In the genomic region with DNA sequence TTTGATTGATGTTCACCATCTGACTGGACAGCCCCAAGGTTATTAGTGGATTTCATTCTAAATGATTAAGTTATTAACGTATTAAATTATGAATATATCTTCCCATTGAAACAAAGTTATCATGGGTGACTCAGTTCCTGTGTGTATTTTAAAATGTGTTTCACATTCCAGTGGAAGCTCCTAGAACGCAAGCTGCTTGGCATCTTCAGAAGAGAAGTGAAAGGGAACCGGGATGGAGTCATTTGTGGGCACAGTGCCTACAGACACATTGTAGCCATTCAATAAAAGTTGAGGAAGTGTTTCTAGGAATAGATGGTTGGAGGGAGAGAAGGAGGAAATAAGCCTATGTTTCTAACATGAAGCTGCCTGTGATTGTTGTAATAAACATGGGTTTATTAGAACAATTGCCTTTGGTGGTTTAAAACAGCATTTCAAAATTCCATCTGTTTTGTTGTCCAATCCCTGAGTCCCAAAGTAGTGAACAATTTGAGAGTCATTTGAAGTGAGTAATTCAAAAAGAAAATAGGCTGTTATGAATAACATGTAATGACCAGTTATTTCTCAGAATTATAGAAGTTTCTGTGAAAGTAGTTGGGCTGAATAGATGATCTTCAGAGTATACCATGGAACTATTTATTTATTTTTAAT, we compare ENCODE assay signal across 11 cellular contexts.
DNase-seq lines count a peak whose midpoint lies in the region; ATAC-seq and TF ChIP-seq lines count a peak whose summit lies in the region.
"Had no signal": no experiment of that assay in that cellular context is flagged by ENCODE, and none has a peak within 500 bp of the region (broad histone marks: within the 10 kb centered on the region; RNA-seq: fewer than 3 reads in every experiment).

No MANE protein-coding gene starts in this region.

- intact Hi-C loops in PC-3 (cut with micrococcal nuclease), result loop anchor here (2.0 to 5.0 kb wide), 4 partner anchors 13 to 138 kb away; no protein-coding TSS in a partner anchor
- intact Hi-C loops in activated CD4-positive, alpha-beta T cell treated with anti-CD3 and anti-CD28 coated beads, Interleukin-2, amount 10 ng/mL, durations not matched to agents 24 days and 14 days (cut with micrococcal nuclease), result no loop called here

- H3K4me2 ChIP-seq in PC-3 (ENCODE audit: low read length) (peak overlapping the region; percentile 68), fibroblast of lung (ENCODE audit: extremely low read depth, insufficient read depth, low read length) (peak overlapping the region; percentile 40)

- H3K4me3 ChIP-seq in PC-3 (ENCODE audit: low read length) (peak overlapping the region; percentile 28; the same call in 1 of the 2 replicates), fibroblast of lung (replicated peaks in 1 of 4; ENCODE audit: control extremely low read depth in 1 of 4, insufficient read depth in 1 of 4, low read depth in 3 of 4, low read length in 4 of 4) (no peak overlapping the region)
- H3K4me3 ChIP-seq: breast epithelium had no signal

- H3K27me3 Mint-ChIP-seq in activated CD4-positive, alpha-beta T cell treated with anti-CD3 and anti-CD28 coated beads, Interleukin-2, amount 10 ng/mL, durations not matched to agents 24 days and 14 days, result no peaks in the 10 kb centered on the region

- H3K9me3 Mint-ChIP-seq in activated CD4-positive, alpha-beta T cell treated with anti-CD3 and anti-CD28 coated beads, Interleukin-2, amount 10 ng/mL, durations not matched to agents 24 days and 14 days, result no peaks in the 10 kb centered on the region

- H3K27ac ChIP-seq in PC-3 (ENCODE audit: low read length) (peak overlapping the region; percentile 76), fibroblast of lung (ENCODE audit: insufficient read depth, low read length) (peak overlapping the region; percentile 88)
- H3K27ac ChIP-seq: breast epithelium had no signal

- BruUV-seq in PC-3 (replicated peaks; lab: Mats Ljungman, UMichigan), result no TSS peak

- H3K4me1 ChIP-seq in PC-3 (ENCODE audit: insufficient read depth, low read length) (peaks cover 27% of the 10 kb centered on the region), fibroblast of lung (ENCODE audit: control insufficient read depth, extremely low read depth, insufficient read depth, low read length) (peaks cover 16% of the 10 kb centered on the region)
- H3K4me1 ChIP-seq: breast epithelium had no signal

- no peak overlapping the region for H3K9ac ChIP-seq in PC-3 (ENCODE audit: low read length)
- H3K9ac ChIP-seq in fibroblast of lung (ENCODE audit: insufficient read depth, low read length), result no peak overlapping the region

- no peaks in the 10 kb centered on the region for H3K4me1 Mint-ChIP-seq in activated CD4-positive, alpha-beta T cell treated with anti-CD3 and anti-CD28 coated beads, Interleukin-2, amount 10 ng/mL, durations not matched to agents 24 days and 14 days

- ATAC-seq in PC-3 (peak; percentile 94), omental fat pad (ENCODE audit: low FRiP score) (peak; percentile 90), HG02571 (IDR thresholded peaks at IDR 0.05; ENCODE audit: unreplicated experiment) (no peak)

- POLR2A ChIA-PET in PC-3 (lab: Charles Lee; ENCODE audit: unreplicated experiment), result interaction anchor here (0.7 kb wide), 1 partner anchor 19 kb away, joined by 17 read pairs; no protein-coding TSS in a partner anchor

- H3K9me3 ChIP-seq in PC-3 (ENCODE audit: low read length), result no peaks in the 10 kb centered on the region
- H3K9me3 ChIP-seq in fibroblast of lung (ENCODE audit: control insufficient read depth, insufficient read depth, low read depth, low read length), result no peaks in the 10 kb centered on the region
- H3K9me3 ChIP-seq: breast epithelium had no signal

- peak; percentile 58 for DNase-seq in Ammon's horn (ENCODE audit: low spot score)
- DNase-seq in PC-3, result peak; percentile 94
- peak; percentile 94 for DNase-seq in fibroblast of lung (ENCODE audit: low read depth in 2 of 2)
- DNase-seq in omental fat pad (ENCODE audit: low spot score), result no peak
- DNase-seq in inferior parietal cortex (ENCODE audit: extremely low spot score), result no peak
- no peak for DNase-seq in activated CD4-positive, alpha-beta T cell treated with anti-CD3 and anti-CD28 coated beads, Interleukin-2, amount 10 ng/mL, durations not matched to agents 24 days and 14 days
- DNase-seq in activated CD4-positive, alpha-beta T cell treated with anti-CD3 and anti-CD28 coated beads for 4 hours, result no peak
- DNase-seq: DMS79, NCI-H1048 had no signal

- no peaks in the 10 kb centered on the region for H3F3A ChIP-seq in PC-3 (ENCODE audit: low read length, unreplicated experiment)

- H4K20me1 ChIP-seq in PC-3 (ENCODE audit: low read length) (no peaks in the 10 kb centered on the region), fibroblast of lung (ENCODE audit: control insufficient read depth, extremely low read depth, insufficient read depth, low read length) (no peaks in the 10 kb centered on the region)

- H2AFZ ChIP-seq in PC-3 (ENCODE audit: low read length) (no peak overlapping the region), fibroblast of lung (ENCODE audit: low read length) (no peak overlapping the region)

- H3K36me3 ChIP-seq in PC-3 (ENCODE audit: low read depth, low read length) (no peaks in the 10 kb centered on the region), fibroblast of lung (ENCODE audit: control insufficient read depth, insufficient read depth, low read length) (no peaks in the 10 kb centered on the region)
- H3K36me3 ChIP-seq: breast epithelium had no signal

- no peak overlapping the region for H3K4me3 Mint-ChIP-seq in activated CD4-positive, alpha-beta T cell treated with anti-CD3 and anti-CD28 coated beads, Interleukin-2, amount 10 ng/mL, durations not matched to agents 24 days and 14 days

- no peaks in the 10 kb centered on the region for H3K9me2 ChIP-seq in PC-3 (replicated peaks; ENCODE audit: low read length)

- CTCF ChIA-PET in PC-3 (lab: Charles Lee), result no interaction called here

- H3K27ac Mint-ChIP-seq in activated CD4-positive, alpha-beta T cell treated with anti-CD3 and anti-CD28 coated beads, Interleukin-2, amount 10 ng/mL, durations not matched to agents 24 days and 14 days, result no peak overlapping the region

- H3K36me3 Mint-ChIP-seq in activated CD4-positive, alpha-beta T cell treated with anti-CD3 and anti-CD28 coated beads, Interleukin-2, amount 10 ng/mL, durations not matched to agents 24 days and 14 days (ENCODE audit: low read depth), result no peaks in the 10 kb centered on the region

- H3K79me2 ChIP-seq in PC-3 (ENCODE audit: low read length), result no peaks in the 10 kb centered on the region
- H3K79me2 ChIP-seq in fibroblast of lung (ENCODE audit: control insufficient read depth, insufficient read depth, low read length), result peaks cover 1% of the 10 kb centered on the region

- no peak for TF ChIP-seq CTCF in PC-3 (conservative IDR thresholded peaks at IDR 0.05; ENCODE audit: low read depth, low read length)
- no peak for TF ChIP-seq CTCF in fibroblast of lung (conservative IDR thresholded peaks at IDR 0.05 in 1 of 2, IDR thresholded peaks at IDR 0.05 in 1 of 2; ENCODE audit: low read depth in 1 of 2, low read length in 2 of 2)
- TF ChIP-seq CTCF in omental fat pad (IDR thresholded peaks at IDR 0.05), result no peak

- H3K27me3 ChIP-seq in PC-3 (ENCODE audit: low read length) (no peaks in the 10 kb centered on the region), fibroblast of lung (ENCODE audit: control insufficient read depth, insufficient read depth, low read length) (no peaks in the 10 kb centered on the region)
- H3K27me3 ChIP-seq: breast epithelium had no signal

Comparison
In these comparisons a context has a peak if more than half of its experiments do, and no peak if none do; other contexts are left out.
1. DNase-seq: peak in Ammon's horn (single experiment), PC-3 (single experiment) and fibroblast of lung (2 of 2); none in omental fat pad (single experiment), inferior parietal cortex (single experiment), activated CD4-positive, alpha-beta T cell treated with anti-CD3 and anti-CD28 coated beads, Interleukin-2, amount 10 ng/mL, durations not matched to agents 24 days and 14 days (single experiment) and activated CD4-positive, alpha-beta T cell treated with anti-CD3 and anti-CD28 coated beads for 4 hours (0 of 2).